8 cellular contexts compared by ENCODE assay signal in the genomic region with DNA sequence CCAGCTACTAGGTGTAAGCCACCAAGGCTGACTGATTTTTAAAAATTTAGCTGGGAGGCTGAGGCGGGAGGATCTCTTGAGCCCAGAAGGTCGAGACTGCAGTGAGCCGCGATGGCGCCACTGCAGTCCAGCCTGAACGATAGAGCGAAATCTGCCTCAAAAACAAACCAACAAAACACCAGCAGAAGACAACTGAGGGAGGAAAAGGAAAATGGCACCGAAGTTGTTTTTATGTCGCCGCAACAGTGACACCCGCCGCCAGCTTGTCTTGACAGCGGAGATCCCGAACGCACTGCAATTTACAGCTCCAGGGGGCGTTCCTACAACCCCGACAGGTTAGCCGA. TPM values are rescaled to one million over a fixed set of nuclear protein-coding genes. Genes with fewer than 3 reads are reported as not detected.
DNase-seq lines count a peak whose midpoint lies in the region; ATAC-seq and TF ChIP-seq lines count a peak whose summit lies in the region.

No MANE protein-coding gene starts in this region.

- H3K4me3 ChIP-seq in HUES64 (ENCODE audit: low read length), result peak overlapping the region; percentile 36
- peak overlapping the region; percentile 97 for H3K4me3 ChIP-seq in colonic mucosa
- peak overlapping the region; percentile 47 to 69 for H3K4me3 ChIP-seq in neuronal stem cell (ENCODE audit: low read length in 2 of 2)

- no peak overlapping the region for H3K14ac ChIP-seq in neuronal stem cell (ENCODE audit: low read length)

- H2AK5ac ChIP-seq in neuronal stem cell (ENCODE audit: low read depth, low read length), result no peak overlapping the region

- no peak overlapping the region for H4K91ac ChIP-seq in neuronal stem cell (ENCODE audit: low read depth, low read length, poor library complexity)

- TF ChIP-seq CTCF in colonic mucosa (IDR thresholded peaks at IDR 0.05), result no peak

- H3K79me1 ChIP-seq in neuronal stem cell (ENCODE audit: low read depth, low read length), result no peaks in the 10 kb centered on the region

- WGBS in HUES64, result 11% methylated on average over 18 of the region's 18 CpGs
- WGBS in neuronal stem cell (ENCODE audit: extremely low coverage in 2 of 2, insufficient read length in 2 of 2, insufficient replicate concordance in 1 of 2), 2 donors, result no CpG with 5 or more reads among the region's 18 CpGs

- peak overlapping the region; percentile 74 for H3K18ac ChIP-seq in neuronal stem cell (ENCODE audit: low read length)

- no peak overlapping the region for H2BK120ac ChIP-seq in neuronal stem cell (ENCODE audit: low read depth, low read length)

- H3K23ac ChIP-seq in neuronal stem cell (ENCODE audit: low read depth, low read length, poor library complexity), result no peak overlapping the region

- H2BK5ac ChIP-seq in neuronal stem cell (ENCODE audit: low read length), result no peak overlapping the region

- ATAC-seq in HG03095 (IDR thresholded peaks at IDR 0.05; ENCODE audit: unreplicated experiment), result no peak

- H2BK15ac ChIP-seq in neuronal stem cell (ENCODE audit: low read length), result no peak overlapping the region

- peak overlapping the region; percentile 61 for H3K4me2 ChIP-seq in neuronal stem cell (ENCODE audit: insufficient read depth, low read length, poor library complexity, severe bottlenecking)

- no peak overlapping the region for H3K4ac ChIP-seq in neuronal stem cell (ENCODE audit: low read length)

- H3K27me3 ChIP-seq in HUES64 (ENCODE audit: insufficient read depth, low read length) (peaks cover 42% of the 10 kb centered on the region), colonic mucosa (no peaks in the 10 kb centered on the region), neuronal stem cell (ENCODE audit: control insufficient read depth in 3 of 3, insufficient read depth in 3 of 3, low read depth in 1 of 3, low read length in 3 of 3) (peaks cover 0 to 9% (median 0%) of the 10 kb centered on the region in 3 experiments)

- no peak overlapping the region for H4K8ac ChIP-seq in neuronal stem cell (ENCODE audit: low read depth, low read length)

- H3K4me1 ChIP-seq in ES-I3 (ENCODE audit: insufficient read depth, low read length) (0 out of 2 replicates have a peak, but pooled peaks cover 2% of the 10 kb centered on the region), HUES64 (ENCODE audit: insufficient read depth, low read length) (no peaks in the 10 kb centered on the region), colonic mucosa (peaks cover 7% of the 10 kb centered on the region), neuronal stem cell (ENCODE audit: control insufficient read depth in 2 of 2, insufficient read depth in 1 of 2, low read depth in 1 of 2, low read length in 2 of 2) (peaks cover 0 to 2% of the 10 kb centered on the region in 2 donors)

- no peak for DNase-seq in colonic mucosa
- no peak for DNase-seq in neuronal stem cell (ENCODE audit: low spot score)
- DNase-seq in DMS 273 treated with DMSO at 0.1 percent for 48 hours (lab: John Stamatoyannopoulos, UW), result no peak
- no peak for DNase-seq in NCI-H1417 treated with DMSO at 0.1 percent for 48 hours (lab: John Stamatoyannopoulos, UW)
- DNase-seq in COR-L47 (lab: John Stamatoyannopoulos, UW), result no peak

- H2AFZ ChIP-seq in neuronal stem cell (ENCODE audit: low read length), result peak overlapping the region; percentile 97

- intact Hi-C loops in colonic mucosa (cut with DNase I), result loop anchor here (10.0 kb wide), 1 partner anchor 212 kb away; the partner anchor contains the start of genes EIF3K and MAP4K1

- no peaks in the 10 kb centered on the region for H3K9me3 ChIP-seq in ES-I3 (ENCODE audit: control insufficient read depth, insufficient read depth, low read length)
- H3K9me3 ChIP-seq in HUES64 (ENCODE audit: insufficient read depth, low read depth, low read length), result no peaks in the 10 kb centered on the region
- H3K9me3 ChIP-seq in colonic mucosa, result no peaks in the 10 kb centered on the region
- no peaks in the 10 kb centered on the region for H3K9me3 ChIP-seq in neuronal stem cell (replicated peaks in 1 of 2; ENCODE audit: control insufficient read depth in 2 of 2, insufficient read depth in 1 of 2, low read depth in 1 of 2, low read length in 2 of 2)

- H3K27ac ChIP-seq in HUES64 (ENCODE audit: low read depth, low read length), result no peak overlapping the region
- peak overlapping the region; percentile 84 for H3K27ac ChIP-seq in colonic mucosa
- no peak overlapping the region for H3K27ac ChIP-seq in neuronal stem cell (replicated peaks; ENCODE audit: low read length)

- H3K36me3 ChIP-seq in ES-I3 (ENCODE audit: insufficient read depth, low read length) (no peaks in the 10 kb centered on the region; the same call in 1 of the 2 replicates), HUES64 (ENCODE audit: insufficient read depth, low read length) (0 out of 2 replicates have a peak, but pooled peaks cover 4% of the 10 kb centered on the region), colonic mucosa (no peaks in the 10 kb centered on the region), neuronal stem cell (replicated peaks in 1 of 2; ENCODE audit: control insufficient read depth in 2 of 2, insufficient read depth in 2 of 2, low read length in 2 of 2) (peaks cover 0 to 9% of the 10 kb centered on the region in 2 donors)

- H3K9ac ChIP-seq in ES-I3 (ENCODE audit: low read depth, low read length), result peak overlapping the region; percentile 70; the same call in 1 of the 2 replicates
- no peak overlapping the region for H3K9ac ChIP-seq in HUES64 (ENCODE audit: low read depth, low read length)
- peak overlapping the region; percentile 8 to 26 for H3K9ac ChIP-seq in colonic mucosa (ENCODE audit: low read depth in 2 of 2, low read length in 2 of 2)
- no peak overlapping the region for H3K9ac ChIP-seq in neuronal stem cell (ENCODE audit: low read depth, low read length, poor library complexity)

- no peak overlapping the region for H2BK12ac ChIP-seq in neuronal stem cell (ENCODE audit: low read length)

RNA-seq across cellular contexts. Expression of gene FAM98C, which starts 0.3 kb away (rescaled TPM):
- 3.5 TPM for polyA plus RNA-seq in HUES64 (2013, experiment 1 of 2)
- polyA plus RNA-seq in HUES64 (2013, experiment 2 of 2), result 4.3 TPM
- 10 to 100 TPM; 31.4 to 35.4 TPM for total RNA-seq in colonic mucosa
- 5.4 TPM for polyA plus RNA-seq in neuronal stem cell (2013, experiment 1 of 2)
- 5.3 TPM for polyA plus RNA-seq in neuronal stem cell (2013, experiment 2 of 2)

RNA-seq across cellular contexts. Expression of gene SPRED3, which starts 14.1 kb away (rescaled TPM):
- polyA plus RNA-seq in HUES64 (2013, experiment 1 of 2), result 3.7 TPM
- polyA plus RNA-seq in HUES64 (2013, experiment 2 of 2), result 5.5 TPM
- under 1 TPM; 0.61 to 0.99 TPM for total RNA-seq in colonic mucosa
- polyA plus RNA-seq in neuronal stem cell (2013, experiment 1 of 2), result 10.3 TPM
- polyA plus RNA-seq in neuronal stem cell (2013, experiment 2 of 2), result 10.5 TPM

RNA-seq across cellular contexts. Expression of gene GGN, which starts 14.8 kb away (rescaled TPM):
- 0.65 TPM for polyA plus RNA-seq in HUES64 (2013, experiment 1 of 2)
- 1.2 TPM for polyA plus RNA-seq in HUES64 (2013, experiment 2 of 2)
- total RNA-seq in colonic mucosa, result under 1 TPM; 0.37 to 0.45 TPM
- polyA plus RNA-seq in neuronal stem cell (2013, experiment 1 of 2), result 1.7 TPM
- 1.7 TPM for polyA plus RNA-seq in neuronal stem cell (2013, experiment 2 of 2)

RNA-seq across cellular contexts. Expression of gene RASGRP4, which starts 23.4 kb away (rescaled TPM):
- 1.3 TPM for polyA plus RNA-seq in HUES64 (2013, experiment 1 of 2)
- polyA plus RNA-seq in HUES64 (2013, experiment 2 of 2), result 1.4 TPM
- under 1 TPM; 0.84 to 0.90 TPM for total RNA-seq in colonic mucosa
- polyA plus RNA-seq in neuronal stem cell (2013, experiment 1 of 2), result 0.10 TPM
- polyA plus RNA-seq in neuronal stem cell (2013, experiment 2 of 2), result 0.17 TPM

RNA-seq across cellular contexts. Expression of gene PSMD8, which starts 28.2 kb away (rescaled TPM):
- polyA plus RNA-seq in HUES64 (2013, experiment 1 of 2), result 205 TPM
- 206 TPM for polyA plus RNA-seq in HUES64 (2013, experiment 2 of 2)
- total RNA-seq in colonic mucosa, result 100 to 1,000 TPM; 126 to 184 TPM
- 142 TPM for polyA plus RNA-seq in neuronal stem cell (2013, experiment 1 of 2)
- 138 TPM for polyA plus RNA-seq in neuronal stem cell (2013, experiment 2 of 2)

Comparison
In these comparisons a context has a peak if more than half of its experiments do, and no peak if none do; other contexts are left out.
1. H3K9ac ChIP-seq: peak in ES-I3 (single experiment) and colonic mucosa (2 of 2); none in HUES64 (single experiment) and neuronal stem cell (single experiment).
2. H3K4me3 ChIP-seq: peak in every context shown above with its lines; median percentile 97 in colonic mucosa; 58 in neuronal stem cell; 36 in HUES64.